ENCODE assay signal across 1 cellular context in genomic region chr16:87160218-87160617, GRCh38.
TF ChIP-seq lines count a peak whose summit lies in the region.

No MANE protein-coding gene starts in this region.

TF ChIP-seq in IMR-90, 13 proteins besides CTCF, POLR2A, EP300 and RAD21 (continued from another document):
- TF ChIP-seq SMC3 (IDR thresholded peaks at IDR 0.05; ENCODE audit: low read depth, low read length) = no peak
- no peak for TF ChIP-seq CEBPB (IDR thresholded peaks at IDR 0.05; ENCODE audit: low read depth, low read length)
- TF ChIP-seq FOS (IDR thresholded peaks at IDR 0.05; ENCODE audit: low read depth, low read length) = no peak
